ENCODE assay signal across 27 cellular contexts in the genomic region with DNA sequence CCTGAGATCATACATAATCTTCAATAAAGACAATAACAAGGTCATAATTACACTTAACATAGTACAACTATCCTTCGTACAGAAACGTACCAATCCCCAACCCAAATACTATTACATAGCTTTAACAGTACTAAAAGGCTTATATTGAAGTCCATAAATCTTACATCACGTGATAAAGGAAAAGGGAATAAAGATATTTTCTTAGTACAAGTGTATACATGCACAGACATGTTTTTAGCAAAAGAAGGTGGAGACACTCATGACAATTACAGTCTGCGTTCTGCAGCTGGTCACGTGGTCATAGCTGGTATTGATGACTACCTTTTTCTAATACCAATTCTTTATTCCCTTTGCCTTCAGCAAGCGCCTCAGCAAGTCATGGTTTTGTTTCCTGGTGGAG.
"Had no signal": no experiment of that assay in that cellular context is flagged by ENCODE, and none has a peak within 500 bp of the region (broad histone marks: within the 10 kb centered on the region; RNA-seq: fewer than 3 reads in every experiment).

No MANE protein-coding gene starts in this region.

- H3K9me3 ChIP-seq: esophagus squamous epithelium, gastrocnemius medialis, heart right ventricle, left lung, lower lobe of right lung had no signal

- ATAC-seq: esophagus mucosa; gastrocnemius medialis; heart right ventricle; left cardiac atrium; left lung; left ventricle myocardium superior; lower lobe of right lung; naive thymus-derived CD4-positive, alpha-beta T cell had no signal

- H3K36me3 ChIP-seq: esophagus squamous epithelium, gastrocnemius medialis, heart right ventricle, left lung, lower lobe of right lung had no signal

- H3K27me3 ChIP-seq: esophagus squamous epithelium, gastrocnemius medialis, heart right ventricle, left lung had no signal

- FAIRE-seq: colon, endometrium, islet of Langerhans, keratinocyte had no signal

- DNase-seq: dermis blood vessel endothelial cell; dorsolateral prefrontal cortex; effector CD4-positive, alpha-beta T cell; effector memory CD4-positive, alpha-beta T cell; erythroblast; esophagus squamous epithelium; foreskin fibroblast; foreskin melanocyte; gastrocnemius medialis; glutamatergic neuron; head of caudate nucleus; heart right ventricle; hippocampal formation; left cardiac atrium; left lung; left ventricle myocardium superior; lower lobe of right lung; mesenchymal stem cell; midbrain; naive thymus-derived CD4-positive, alpha-beta T cell had no signal

- H3K4me1 ChIP-seq: esophagus squamous epithelium, gastrocnemius medialis, heart right ventricle, left lung, lower lobe of right lung had no signal

- H3K27ac ChIP-seq: coronary artery, dorsolateral prefrontal cortex, epithelial cell of prostate, esophagus squamous epithelium, gastrocnemius medialis, heart right ventricle, left lung, lower lobe of right lung had no signal

- H3K4me3 ChIP-seq: coronary artery, dorsolateral prefrontal cortex, esophagus squamous epithelium, gastrocnemius medialis, heart right ventricle, left lung, lower lobe of right lung had no signal
